In genomic region chr5:10747678-10748622, GRCh38 we compare ENCODE assay signal across 1 cellular context.
TF ChIP-seq lines count a peak whose summit lies in the region.

No MANE protein-coding gene starts in this region.

TF ChIP-seq in HepG2, 621 proteins besides CTCF, POLR2A, EP300 and RAD21 (continued from another document):
- TF ChIP-seq ZNF501 (CRISPR knock-in tag; IDR thresholded peaks at IDR 0.05) (peak; percentile 25; the same call in 1 of the 2 replicates), THYN1 (CRISPR knock-in tag; IDR thresholded peaks at IDR 0.05; ENCODE audit: borderline replicate concordance, low read depth) (peak; percentile 29; the same call in 1 of the 2 replicates)
- TF ChIP-seq, protein P1, sequence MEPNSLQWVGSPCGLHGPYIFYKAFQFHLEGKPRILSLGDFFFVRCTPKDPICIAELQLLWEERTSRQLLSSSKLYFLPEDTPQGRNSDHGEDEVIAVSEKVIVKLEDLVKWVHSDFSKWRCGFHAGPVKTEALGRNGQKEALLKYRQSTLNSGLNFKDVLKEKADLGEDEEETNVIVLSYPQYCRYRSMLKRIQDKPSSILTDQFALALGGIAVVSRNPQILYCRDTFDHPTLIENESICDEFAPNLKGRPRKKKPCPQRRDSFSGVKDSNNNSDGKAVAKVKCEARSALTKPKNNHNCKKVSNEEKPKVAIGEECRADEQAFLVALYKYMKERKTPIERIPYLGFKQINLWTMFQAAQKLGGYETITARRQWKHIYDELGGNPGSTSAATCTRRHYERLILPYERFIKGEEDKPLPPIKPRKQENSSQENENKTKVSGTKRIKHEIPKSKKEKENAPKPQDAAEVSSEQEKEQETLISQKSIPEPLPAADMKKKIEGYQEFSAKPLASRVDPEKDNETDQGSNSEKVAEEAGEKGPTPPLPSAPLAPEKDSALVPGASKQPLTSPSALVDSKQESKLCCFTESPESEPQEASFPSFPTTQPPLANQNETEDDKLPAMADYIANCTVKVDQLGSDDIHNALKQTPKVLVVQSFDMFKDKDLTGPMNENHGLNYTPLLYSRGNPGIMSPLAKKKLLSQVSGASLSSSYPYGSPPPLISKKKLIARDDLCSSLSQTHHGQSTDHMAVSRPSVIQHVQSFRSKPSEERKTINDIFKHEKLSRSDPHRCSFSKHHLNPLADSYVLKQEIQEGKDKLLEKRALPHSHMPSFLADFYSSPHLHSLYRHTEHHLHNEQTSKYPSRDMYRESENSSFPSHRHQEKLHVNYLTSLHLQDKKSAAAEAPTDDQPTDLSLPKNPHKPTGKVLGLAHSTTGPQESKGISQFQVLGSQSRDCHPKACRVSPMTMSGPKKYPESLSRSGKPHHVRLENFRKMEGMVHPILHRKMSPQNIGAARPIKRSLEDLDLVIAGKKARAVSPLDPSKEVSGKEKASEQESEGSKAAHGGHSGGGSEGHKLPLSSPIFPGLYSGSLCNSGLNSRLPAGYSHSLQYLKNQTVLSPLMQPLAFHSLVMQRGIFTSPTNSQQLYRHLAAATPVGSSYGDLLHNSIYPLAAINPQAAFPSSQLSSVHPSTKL (CRISPR knock-in tag; IDR thresholded peaks at IDR 0.05) = 0 out of 2 replicates have a peak, but pooled peaks have one; percentile 9
TF ChIP-seq in HepG2: peak in this region for 35.
